22 cellular contexts compared by ENCODE assay signal in the genomic region with DNA sequence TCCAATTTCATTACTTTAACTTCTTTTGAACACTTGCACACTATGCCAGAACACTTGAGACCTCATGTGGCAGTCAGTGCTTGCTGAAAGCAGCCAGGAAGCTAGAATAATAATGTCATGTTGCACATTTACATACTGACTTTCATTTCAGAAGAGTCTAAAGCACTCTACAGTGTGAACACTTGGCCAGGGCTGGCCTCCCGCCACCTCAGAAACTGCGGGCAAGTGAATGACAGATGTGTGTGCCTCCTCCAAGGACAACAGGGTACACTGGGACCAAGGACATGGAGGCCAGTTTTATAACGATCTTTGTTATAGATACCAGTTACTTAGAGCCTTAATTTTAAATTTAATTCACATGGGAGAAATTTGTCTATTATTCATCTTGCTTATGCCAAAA.
"Had no signal": no experiment of that assay in that cellular context is flagged by ENCODE, and none has a peak within 500 bp of the region (broad histone marks: within the 10 kb centered on the region; RNA-seq: fewer than 3 reads in every experiment).

No MANE protein-coding gene starts in this region.

- H3K4me3 Mint-ChIP-seq: memory B cell; mesothelial cell of epicardium; natural killer cell; neural crest cell; stimulated activated memory B cell treated with anti-CD40 and anti-IgM and Interleukin-4, amounts not matched to agents 10 μg/mL and 1 μg/mL and 100 μg/mL, for 72 hours; stimulated activated naive CD8-positive, alpha-beta T cell treated with anti-CD3 and anti-CD28 coated beads, Interleukin-15, Interleukin-2, amounts not matched to agents 100 ng/mL and 50 ng/mL, for 24 hours had no signal

- ATAC-seq: left lobe of liver; lower lobe of right lung; natural killer cell; sciatic nerve; stimulated activated memory B cell treated with anti-CD40 and anti-IgM and Interleukin-4, amounts not matched to agents 10 μg/mL and 1 μg/mL and 100 μg/mL, for 72 hours had no signal

- H3K4me1 Mint-ChIP-seq: memory B cell; mesothelial cell of epicardium; natural killer cell; neural crest cell; stimulated activated memory B cell treated with anti-CD40 and anti-IgM and Interleukin-4, amounts not matched to agents 10 μg/mL and 1 μg/mL and 100 μg/mL, for 72 hours had no signal

- DNase-seq: colonic mucosa; dermis blood vessel endothelial cell; esophagus squamous epithelium; foreskin fibroblast; kidney glomerular epithelial cell; lower lobe of right lung; natural killer cell; ovary; spleen; stimulated activated CD4-positive, alpha-beta T cell treated with anti-CD3 and anti-CD28 coated beads, Interleukin-15, amount 100 ng/mL, for 24 hours; stimulated activated CD4-positive, alpha-beta T cell treated with anti-CD3 and anti-CD28 coated beads, Interleukin-1b, Interleukin-23, amount 100 ng/mL, for 48 hours; stimulated activated CD4-positive, alpha-beta T cell treated with anti-CD3 and anti-CD28 coated beads, Interleukin-4, amount 100 ng/mL, for 24 hours; tibial artery; upper lobe of left lung; uterus had no signal

- H3K9me3 Mint-ChIP-seq: natural killer cell had no signal

- H3K36me3 Mint-ChIP-seq: natural killer cell had no signal

- H3K27ac Mint-ChIP-seq: memory B cell; mesothelial cell of epicardium; natural killer cell; stimulated activated memory B cell treated with anti-CD40 and anti-IgM and Interleukin-4, amounts not matched to agents 10 μg/mL and 1 μg/mL and 100 μg/mL, for 72 hours; stimulated activated naive CD8-positive, alpha-beta T cell treated with anti-CD3 and anti-CD28 coated beads, Interleukin-15, Interleukin-2, amounts not matched to agents 100 ng/mL and 50 ng/mL, for 24 hours had no signal
